Comparison of ENCODE assay signal across 13 cellular contexts in the genomic region with DNA sequence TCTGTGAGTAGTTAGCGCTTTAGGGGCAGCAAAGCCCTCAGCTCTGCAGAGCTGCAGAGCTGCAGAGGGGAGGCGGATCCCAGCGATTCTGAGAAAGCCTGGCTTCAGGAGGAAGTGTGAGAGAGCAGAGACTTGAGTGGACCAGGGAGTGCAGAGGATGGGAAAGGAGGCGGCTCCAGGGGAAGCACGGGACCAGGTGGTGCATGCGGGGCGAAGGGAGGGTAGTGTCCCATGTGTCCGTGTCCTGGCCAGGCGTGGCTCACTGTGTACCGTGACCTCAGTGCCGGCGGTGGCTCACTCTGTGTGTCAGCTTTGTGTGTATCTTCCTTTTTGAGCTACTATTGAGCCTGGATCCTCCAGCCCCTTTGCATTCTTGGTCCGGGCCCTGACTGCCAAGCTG.
"Had no signal": no experiment of that assay in that cellular context is flagged by ENCODE, and none has a peak within 500 bp of the region (broad histone marks: within the 10 kb centered on the region; RNA-seq: fewer than 3 reads in every experiment).

No MANE protein-coding gene starts in this region.

- H3K4me3 Mint-ChIP-seq: activated B cell treated with CpG ODN at 0.5 μM for 24 hours; activated CD4-positive, alpha-beta T cell treated with anti-CD3 and anti-CD28 coated beads, Interleukin-2, amount 10 ng/mL, durations not matched to agents 24 days and 14 days; stimulated activated effector memory CD8-positive, alpha-beta T cell treated with anti-CD3 and anti-CD28 coated beads, Interleukin-12 subunit alpha, Interleukin-12 subunit beta, amount 100 ng/mL, for 72 hours; T-helper 1 cell treated with Interleukin-12 subunit alpha and Interleukin-12 subunit beta and Interleukin-4 antibody, amounts not matched to agents 30 μg/mL and 1 μg/mL, for 36 hours had no signal

- H3K27me3 ChIP-seq: adrenal gland, breast epithelium, esophagus muscularis mucosa had no signal

- H3K27ac ChIP-seq: neutrophil had no signal

- H3K9me3 Mint-ChIP-seq: activated B cell treated with CpG ODN at 0.5 μM for 24 hours; activated CD4-positive, alpha-beta T cell treated with anti-CD3 and anti-CD28 coated beads, Interleukin-2, amount 10 ng/mL, durations not matched to agents 24 days and 14 days; activated T-helper 2 cell treated with anti-CD3 and anti-CD28 coated beads, Interferon-gamma antibody, Interleukin-2, Interleukin-4, amounts not matched to agents 10 μg/mL and 5 μg/mL and 100 μg/mL, durations not matched to agents 14 hours and 24 hours and 36 hours; stimulated activated effector memory CD8-positive, alpha-beta T cell treated with anti-CD3 and anti-CD28 coated beads, Interleukin-12 subunit alpha, Interleukin-12 subunit beta, amount 100 ng/mL, for 72 hours; T-helper 1 cell treated with Interleukin-12 subunit alpha and Interleukin-12 subunit beta and Interleukin-4 antibody, amounts not matched to agents 30 μg/mL and 1 μg/mL, for 36 hours had no signal

- ATAC-seq: stimulated activated effector memory CD8-positive, alpha-beta T cell treated with anti-CD3 and anti-CD28 coated beads, Interleukin-12 subunit alpha, Interleukin-12 subunit beta, amount 100 ng/mL, for 72 hours had no signal

- H3K9me3 ChIP-seq: adrenal gland, breast epithelium, esophagus muscularis mucosa, neutrophil, SK-N-SH had no signal

- H3K27ac Mint-ChIP-seq: activated B cell treated with CpG ODN at 0.5 μM for 24 hours; activated CD4-positive, alpha-beta T cell treated with anti-CD3 and anti-CD28 coated beads, Interleukin-2, amount 10 ng/mL, durations not matched to agents 24 days and 14 days; activated T-helper 2 cell treated with anti-CD3 and anti-CD28 coated beads, Interferon-gamma antibody, Interleukin-2, Interleukin-4, amounts not matched to agents 10 μg/mL and 5 μg/mL and 100 μg/mL, durations not matched to agents 14 hours and 24 hours and 36 hours; stimulated activated effector memory CD8-positive, alpha-beta T cell treated with anti-CD3 and anti-CD28 coated beads, Interleukin-12 subunit alpha, Interleukin-12 subunit beta, amount 100 ng/mL, for 72 hours; T-helper 1 cell treated with Interleukin-12 subunit alpha and Interleukin-12 subunit beta and Interleukin-4 antibody, amounts not matched to agents 30 μg/mL and 1 μg/mL, for 36 hours had no signal

- H3K4me1 ChIP-seq: adrenal gland had no signal

- H3K4me3 ChIP-seq: adrenal gland, esophagus muscularis mucosa had no signal

- H3K36me3 ChIP-seq: adrenal gland, breast epithelium, esophagus muscularis mucosa, neutrophil had no signal

- DNase-seq: activated B cell treated with CpG ODN at 0.5 μM for 24 hours; activated CD4-positive, alpha-beta T cell treated with anti-CD3 and anti-CD28 coated beads, Interleukin-2, amount 10 ng/mL, durations not matched to agents 24 days and 14 days; activated naive CD4-positive, alpha-beta T cell treated with anti-CD3 and anti-CD28 coated beads, Interleukin-2, amount 50 U/mL, for 16 hours; activated T-cell treated with anti-CD3 and anti-CD28 coated beads for 4 hours; adrenal gland; right cardiac atrium; SK-N-SH had no signal
